10 cellular contexts compared by ENCODE assay signal in genomic region chr3:31377045-31377642, GRCh38.
A peak's percentile ranks its signal among the peaks of the same experiment; 100 is the strongest.
DNase-seq lines count a peak whose midpoint lies in the region; ATAC-seq, FAIRE-seq and TF ChIP-seq lines count a peak whose summit lies in the region.
"Had no signal": no experiment of that assay in that cellular context is flagged by ENCODE, and none has a peak within 500 bp of the region (broad histone marks: within the 10 kb centered on the region; RNA-seq: fewer than 3 reads in every experiment).

No MANE protein-coding gene starts in this region.

- intact Hi-C loops in activated CD8-positive, alpha-beta T cell treated with anti-CD3 and anti-CD28 coated beads for 36 hours (cut with micrococcal nuclease), result no loop called here
- intact Hi-C loops in ascending aorta (cut with DNase I), result no loop called here

- H4K20me1 ChIP-seq in keratinocyte (ENCODE audit: control insufficient read depth, extremely low read depth, insufficient read depth, low read length), result no peaks in the 10 kb centered on the region

- H3K9me1 ChIP-seq in keratinocyte (ENCODE audit: control insufficient read depth, extremely low read depth, insufficient read depth, low read length), result no peaks in the 10 kb centered on the region

- H3K4me3 Mint-ChIP-seq in activated CD8-positive, alpha-beta T cell treated with anti-CD3 and anti-CD28 coated beads for 36 hours, result no peak overlapping the region
- H3K4me3 Mint-ChIP-seq: GM23338 had no signal

- POLR2A ChIA-PET in activated CD8-positive, alpha-beta T cell treated with anti-CD3 and anti-CD28 coated beads for 36 hours (lab: Charles Lee), result interaction anchor here (1.4 kb wide), 1 partner anchor 156 kb away, joined by 3 read pairs; no protein-coding TSS in a partner anchor

- H3K27me3 Mint-ChIP-seq in activated CD8-positive, alpha-beta T cell treated with anti-CD3 and anti-CD28 coated beads for 36 hours, result no peaks in the 10 kb centered on the region

- H3K79me2 ChIP-seq in keratinocyte (ENCODE audit: control insufficient read depth, insufficient read depth, low read length), result no peaks in the 10 kb centered on the region

- H3K27ac Mint-ChIP-seq in activated CD8-positive, alpha-beta T cell treated with anti-CD3 and anti-CD28 coated beads for 36 hours, result no peak overlapping the region
- H3K27ac Mint-ChIP-seq: GM23338 had no signal

- H3K27me3 ChIP-seq in keratinocyte (ENCODE audit: control insufficient read depth, extremely low read depth, insufficient read depth, low read length), result no peaks in the 10 kb centered on the region
- H3K27me3 ChIP-seq in ascending aorta, result no peaks in the 10 kb centered on the region
- no peaks in the 10 kb centered on the region for H3K27me3 ChIP-seq in right atrium auricular region

- H3K27ac ChIP-seq in keratinocyte (ENCODE audit: control insufficient read depth, insufficient read depth, low read length), result no peak overlapping the region
- H3K27ac ChIP-seq in ascending aorta, result no peak overlapping the region
- no peak overlapping the region for H3K27ac ChIP-seq in right atrium auricular region

- CTCF ChIA-PET in activated CD8-positive, alpha-beta T cell treated with anti-CD3 and anti-CD28 coated beads for 36 hours (lab: Charles Lee), result interaction anchor here (0.9 to 1.2 kb wide), 3 partner anchors 15 to 154 kb away, joined by 3 read pairs; no protein-coding TSS in a partner anchor

- H3K4me3 ChIP-seq in AG09309 (ENCODE audit: control insufficient read depth, low read depth, low read length) (no peak overlapping the region), HFF-Myc (replicated peaks; ENCODE audit: low read depth, low read length) (no peak overlapping the region), keratinocyte (ENCODE audit: control insufficient read depth in 2 of 3, extremely low read depth in 1 of 3, insufficient read depth in 2 of 3, low read depth in 1 of 3, low read length in 3 of 3) (no peak overlapping the region), ascending aorta (no peak overlapping the region), right atrium auricular region (no peak overlapping the region)
- H3K4me3 ChIP-seq: GM23338 had no signal

- H3K9me3 ChIP-seq in keratinocyte (ENCODE audit: control insufficient read depth, low read depth, low read length) (no peaks in the 10 kb centered on the region), ascending aorta (no peaks in the 10 kb centered on the region), right atrium auricular region (no peaks in the 10 kb centered on the region)

- no peaks in the 10 kb centered on the region for H3K36me3 ChIP-seq in keratinocyte (ENCODE audit: control insufficient read depth in 2 of 2, extremely low read depth in 1 of 2, insufficient read depth in 2 of 2, low read length in 2 of 2)
- H3K36me3 ChIP-seq in ascending aorta, result no peaks in the 10 kb centered on the region
- H3K36me3 ChIP-seq in right atrium auricular region, result no peaks in the 10 kb centered on the region

- dilution Hi-C loops in keratinocyte (cut with MboI; ENCODE audit: extremely low pct_ligation_motif_present, low sequenced_read_pairs), result no loop called here

- no peak overlapping the region for H3K9ac ChIP-seq in keratinocyte (ENCODE audit: control insufficient read depth, extremely low read depth, insufficient read depth, low read length)

- peaks cover 10% of the 10 kb centered on the region for H3K4me1 Mint-ChIP-seq in activated CD8-positive, alpha-beta T cell treated with anti-CD3 and anti-CD28 coated beads for 36 hours (ENCODE audit: low read depth)
- H3K4me1 Mint-ChIP-seq: GM23338 had no signal

- peaks cover 10% of the 10 kb centered on the region for H3K4me1 ChIP-seq in keratinocyte (ENCODE audit: control insufficient read depth, extremely low read depth, insufficient read depth, low read length)
- H3K4me1 ChIP-seq in ascending aorta, result no peaks in the 10 kb centered on the region
- no peaks in the 10 kb centered on the region for H3K4me1 ChIP-seq in right atrium auricular region

- H3K36me3 Mint-ChIP-seq in activated CD8-positive, alpha-beta T cell treated with anti-CD3 and anti-CD28 coated beads for 36 hours (ENCODE audit: low read depth), result no peaks in the 10 kb centered on the region

- DNase-seq in AG09309 (ENCODE audit: low read depth), result peak; percentile 20
- peak; percentile 33 for DNase-seq in HFF-Myc (ENCODE audit: extremely low read depth, low read depth)
- DNase-seq in activated CD8-positive, alpha-beta T cell treated with anti-CD3 and anti-CD28 coated beads for 36 hours, result peak; percentile 52
- peak; percentile 50 for DNase-seq in keratinocyte (ENCODE audit: low read depth, low spot score)
- DNase-seq in medulla oblongata (ENCODE audit: extremely low spot score), result no peak
- no peak for DNase-seq in ascending aorta (ENCODE audit: low spot score in 2 of 2)
- no peak for DNase-seq in right atrium auricular region (ENCODE audit: low spot score)
- DNase-seq in activated CD4-positive, CD25-positive, alpha-beta regulatory T cell (lab: John Stamatoyannopoulos, UW), result no peak
- DNase-seq: NCI-H446 had no signal

- no peak overlapping the region for H2AFZ ChIP-seq in keratinocyte (ENCODE audit: control insufficient read depth, low read length)

- no peaks in the 10 kb centered on the region for H3K9me3 Mint-ChIP-seq in activated CD8-positive, alpha-beta T cell treated with anti-CD3 and anti-CD28 coated beads for 36 hours
- H3K9me3 Mint-ChIP-seq: GM23338 had no signal

- peak overlapping the region; percentile 61 for H3K4me2 ChIP-seq in keratinocyte (ENCODE audit: control insufficient read depth, extremely low read depth, insufficient read depth, low read depth, low read length)
- H3K4me2 ChIP-seq: GM23338 had no signal

- TF ChIP-seq CTCF in AG09309 (IDR thresholded peaks at IDR 0.05; ENCODE audit: control insufficient read depth, insufficient read depth, low read depth, low read length, missing control alignments) (no peak), HFF-Myc (IDR thresholded peaks at IDR 0.05; ENCODE audit: low read depth, low read length, missing control alignments) (no peak), keratinocyte (optimal IDR thresholded peaks at IDR 0.05 in 1 of 3, IDR thresholded peaks at IDR 0.05 in 1 of 3, conservative IDR thresholded peaks at IDR 0.05 in 1 of 3; ENCODE audit: extremely low read depth in 1 of 3, insufficient read depth in 2 of 3, low read length in 3 of 3) (no peak), ascending aorta (IDR thresholded peaks at IDR 0.05) (no peak), right atrium auricular region (IDR thresholded peaks at IDR 0.05) (no peak)
- TF ChIP-seq CTCF in activated CD8-positive, alpha-beta T cell treated with anti-CD3 and anti-CD28 coated beads for 36 hours (IDR thresholded peaks at IDR 0.05), result no peak

- FAIRE-seq in keratinocyte (lab: Jason Lieb, UNC), result peak; percentile 99

- peak; percentile 95 for ATAC-seq in activated CD8-positive, alpha-beta T cell treated with anti-CD3 and anti-CD28 coated beads for 36 hours
- ATAC-seq: GM23338 had no signal

Comparison
In these comparisons a context has a peak if more than half of its experiments do, and no peak if none do; other contexts are left out.
1. DNase-seq: peak in AG09309 (single experiment), HFF-Myc (single experiment), activated CD8-positive, alpha-beta T cell treated with anti-CD3 and anti-CD28 coated beads for 36 hours (single experiment) and keratinocyte (single experiment); none in medulla oblongata (single experiment), ascending aorta (0 of 2), right atrium auricular region (single experiment) and activated CD4-positive, CD25-positive, alpha-beta regulatory T cell (0 of 4).